In genomic region chr12:128810182-128811127, GRCh38 we compare ENCODE assay signal across 1 cellular context.
TF ChIP-seq lines count a peak whose summit lies in the region.

No MANE protein-coding gene starts in this region.

TF ChIP-seq in GM12878, 131 proteins besides CTCF, POLR2A, EP300 and RAD21 (continued from another document and continues in another):
- TF ChIP-seq CEBPZ (IDR thresholded peaks at IDR 0.05; ENCODE audit: low read depth, low read length) (no peak), HDAC6 (IDR thresholded peaks at IDR 0.05; ENCODE audit: unreplicated experiment) (no peak), ZBED1 (IDR thresholded peaks at IDR 0.05; ENCODE audit: borderline replicate concordance) (peak; percentile 89), RUNX3 (IDR thresholded peaks at IDR 0.05; ENCODE audit: low read length) (peak; percentile 79), RELA (IDR thresholded peaks at IDR 0.05; ENCODE audit: borderline replicate concordance, partially characterized antibody) (peak; percentile 10), PBX3 (IDR thresholded peaks at IDR 0.05; ENCODE audit: insufficient replicate concordance, low read depth, low read length) (no peak), E2F4 (IDR thresholded peaks at IDR 0.05; ENCODE audit: low read depth, low read length) (no peak), TBL1XR1 (IDR thresholded peaks at IDR 0.05; ENCODE audit: low read depth, low read length) (no peak; the same call in 1 of the 2 replicates), ZNF24 (IDR thresholded peaks at IDR 0.05) (0 out of 2 replicates have a peak, but pooled peaks have one; percentile 49), RBBP5 (conservative IDR thresholded peaks at IDR 0.05) (no peak), E4F1 (IDR thresholded peaks at IDR 0.05; ENCODE audit: borderline replicate concordance, partially characterized antibody) (no peak), CBFB (IDR thresholded peaks at IDR 0.05; ENCODE audit: low read depth) (peak; percentile 60), SRF (IDR thresholded peaks at IDR 0.05; ENCODE audit: low read depth in 2 of 2, low read length in 2 of 2) (peak in 1 of 2 experiments; percentile 77; a peak in 1 of 4 replicates), CHD2 (IDR thresholded peaks at IDR 0.05; ENCODE audit: borderline replicate concordance, low read depth, low read length) (peak; percentile 40), ZZZ3 (IDR thresholded peaks at IDR 0.05; ENCODE audit: control insufficient read depth, insufficient read length, low read depth) (no peak), EED (IDR thresholded peaks at IDR 0.05; ENCODE audit: low read depth) (peak; percentile 73), NFXL1 (IDR thresholded peaks at IDR 0.05; ENCODE audit: borderline replicate concordance) (no peak), HDAC2 (IDR thresholded peaks at IDR 0.05) (no peak), SKIL (IDR thresholded peaks at IDR 0.05; ENCODE audit: low read depth, poor library complexity, severe bottlenecking) (peak; percentile 86), ASH2L (IDR thresholded peaks at IDR 0.05; ENCODE audit: borderline replicate concordance, low read depth) (no peak), YY1 (IDR thresholded peaks at IDR 0.05; ENCODE audit: low read depth, low read length) (peak; percentile 39), HCFC1 (IDR thresholded peaks at IDR 0.05; ENCODE audit: low read length) (no peak), IRF4 (IDR thresholded peaks at IDR 0.05; ENCODE audit: low read depth, low read length) (peak; percentile 91), ZNF592 (IDR thresholded peaks at IDR 0.05) (peak; percentile 68), PAX8 (IDR thresholded peaks at IDR 0.05) (no peak), KDM1A (IDR thresholded peaks at IDR 0.05; ENCODE audit: borderline replicate concordance) (no peak), PRDM15 (CRISPR knock-in tag; IDR thresholded peaks at IDR 0.05) (no peak), TCF7 (IDR thresholded peaks at IDR 0.05; ENCODE audit: borderline replicate concordance) (0 out of 2 replicates have a peak, but pooled peaks have one; percentile 11), RELB (IDR thresholded peaks at IDR 0.05; ENCODE audit: low read depth) (peak; percentile 90), FOXM1 (IDR thresholded peaks at IDR 0.05; ENCODE audit: low read depth, low read length) (peak; percentile 83), MYC (IDR thresholded peaks at IDR 0.05; ENCODE audit: insufficient read depth, insufficient read length, insufficient replicate concordance, low read length, severe bottlenecking) (no peak), RAD51 (IDR thresholded peaks at IDR 0.05) (peak; percentile 32), SIN3A (IDR thresholded peaks at IDR 0.05; ENCODE audit: low read depth, low read length) (no peak), CBX5 (IDR thresholded peaks at IDR 0.05; ENCODE audit: low read depth) (peak; percentile 83; the same call in 1 of the 2 replicates), POU2F2 (IDR thresholded peaks at IDR 0.05; ENCODE audit: borderline replicate concordance, low read depth, low read length) (peak; percentile 25; the same call in 2 of the 3 replicates), FOXK2 (IDR thresholded peaks at IDR 0.05) (no peak), CBX3 (IDR thresholded peaks at IDR 0.05; ENCODE audit: borderline replicate concordance, low read depth) (no peak), ZSCAN29 (IDR thresholded peaks at IDR 0.05) (0 out of 2 replicates have a peak, but pooled peaks have one; percentile 10), RB1 (IDR thresholded peaks at IDR 0.05; ENCODE audit: borderline replicate concordance) (no peak), NRF1 (conservative IDR thresholded peaks at IDR 0.05; ENCODE audit: low read depth, low read length) (no peak)
